14 cellular contexts compared by ENCODE assay signal in the genomic region with DNA sequence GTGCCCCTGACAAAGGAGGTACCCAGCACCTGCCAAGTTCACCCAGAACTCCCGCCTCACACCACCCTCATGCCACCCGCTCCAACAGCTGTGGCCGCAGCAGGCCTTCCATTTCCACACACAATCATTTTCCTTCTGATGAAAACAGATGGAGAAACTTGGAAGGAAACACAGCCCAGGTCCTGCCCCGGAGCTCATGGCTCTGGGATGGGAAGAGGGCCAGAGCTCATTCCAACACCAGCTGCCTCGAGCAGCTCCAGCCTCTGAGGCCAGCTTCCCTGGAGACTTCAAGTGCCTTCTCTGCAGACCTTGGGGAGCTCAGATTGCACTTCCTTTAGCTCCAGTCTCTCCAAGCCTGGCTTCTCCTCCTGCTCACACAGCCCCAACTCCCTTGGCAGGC. TPM values are rescaled to one million over a fixed set of nuclear protein-coding genes. Genes with fewer than 3 reads are reported as not detected.
DNase-seq lines count a peak whose midpoint lies in the region; ATAC-seq and TF ChIP-seq lines count a peak whose summit lies in the region.
"Had no signal": no experiment of that assay in that cellular context is flagged by ENCODE, and none has a peak within 500 bp of the region (broad histone marks: within the 10 kb centered on the region; RNA-seq: fewer than 3 reads in every experiment).

No MANE protein-coding gene starts in this region.

- H3K4me1 ChIP-seq in psoas muscle = no peaks in the 10 kb centered on the region
- H3K4me1 ChIP-seq in MM.1S (ENCODE audit: low read length) = no peaks in the 10 kb centered on the region

- H3K36me3 ChIP-seq in psoas muscle (ENCODE audit: insufficient read depth in 1 of 2, low read depth in 1 of 2) (no peaks in the 10 kb centered on the region), MM.1S (replicated peaks; ENCODE audit: insufficient read depth, low read length) (no peaks in the 10 kb centered on the region)
- H3K36me3 ChIP-seq: neutrophil had no signal

- no peaks in the 10 kb centered on the region for H3K79me2 ChIP-seq in MM.1S (ENCODE audit: low read length)

- no peak overlapping the region for H2AFZ ChIP-seq in MM.1S (ENCODE audit: low read length)

- no peak overlapping the region for H3K4me2 ChIP-seq in MM.1S (ENCODE audit: low read depth, low read length)

- TF ChIP-seq CTCF in fibroblast of the aortic adventitia (IDR thresholded peaks at IDR 0.05; ENCODE audit: insufficient read depth, low read length) (no peak), psoas muscle (IDR thresholded peaks at IDR 0.05) (no peak), MM.1S (IDR thresholded peaks at IDR 0.05; ENCODE audit: low read length) (no peak)

- H3K27me3 ChIP-seq in psoas muscle (ENCODE audit: insufficient read depth in 3 of 3, low read length in 2 of 3) (peaks cover 0 to 7% (median 5%) of the 10 kb centered on the region in 3 donors), MM.1S (replicated peaks; ENCODE audit: insufficient read depth, low read length) (no peaks in the 10 kb centered on the region)
- H3K27me3 ChIP-seq: neutrophil had no signal

- no peak overlapping the region for H3K9ac ChIP-seq in MM.1S (ENCODE audit: low read length)

- H3K9me3 ChIP-seq in psoas muscle = no peaks in the 10 kb centered on the region
- H3K9me3 ChIP-seq in MM.1S (replicated peaks; ENCODE audit: insufficient read depth, low read length) = no peaks in the 10 kb centered on the region
- H3K9me3 ChIP-seq: neutrophil had no signal

- intact Hi-C loops in psoas muscle (cut with DNase I) = no loop called here

- DNase-seq in DMS 273 treated with DMSO at 0.1 percent for 48 hours (lab: John Stamatoyannopoulos, UW) (peak; percentile 97), NCI-H2196 treated with DMSO at 0.1 percent for 48 hours (lab: John Stamatoyannopoulos, UW; ENCODE audit: unreplicated experiment) (peak; percentile 42), fibroblast of the aortic adventitia (ENCODE audit: low read depth) (peak; percentile 6), psoas muscle (peak; percentile 28 to 79), COR-L47 (lab: John Stamatoyannopoulos, UW) (no peak), NOMO-1 treated with DMSO at 0.1 percent for 48 hours (lab: John Stamatoyannopoulos, UW; ENCODE audit: unreplicated experiment) (no peak), MM.1S (no peak)
- DNase-seq: activated CD8-positive, alpha-beta memory T cell treated with anti-CD3 and anti-CD28 coated beads, Interleukin-2, amount 10 ng/mL, durations not matched to agents 7 days and 5 days; activated naive CD8-positive, alpha-beta T cell treated with anti-CD3 and anti-CD28 coated beads for 36 hours; dermis blood vessel endothelial cell; foreskin melanocyte had no signal

- no peaks in the 10 kb centered on the region for H4K20me1 ChIP-seq in MM.1S (ENCODE audit: insufficient read depth, low read length)

- H3K27ac ChIP-seq in psoas muscle (no peak overlapping the region), MM.1S (ENCODE audit: low read length) (no peak overlapping the region)
- H3K27ac ChIP-seq: neutrophil had no signal

- H3K4me3 ChIP-seq in fibroblast of the aortic adventitia (ENCODE audit: low read depth, low read length) (no peak overlapping the region), psoas muscle (no peak overlapping the region), MM.1S (ENCODE audit: low read length) (no peak overlapping the region)

- peak in 3 of 4 donors; percentile 34 to 66 (median 51) for ATAC-seq in psoas muscle
- ATAC-seq in HG03469 (IDR thresholded peaks at IDR 0.05; ENCODE audit: unreplicated experiment) = no peak
- ATAC-seq: activated CD8-positive, alpha-beta memory T cell treated with anti-CD3 and anti-CD28 coated beads, Interleukin-2, amount 10 ng/mL, durations not matched to agents 7 days and 5 days; stimulated activated effector memory CD8-positive, alpha-beta T cell treated with anti-CD3 and anti-CD28 coated beads, Interleukin-12 subunit alpha, Interleukin-12 subunit beta, amount 100 ng/mL, for 72 hours had no signal

- no peaks in the 10 kb centered on the region for H3K9me2 ChIP-seq in MM.1S (replicated peaks; ENCODE audit: insufficient read depth, low read length)

- H3F3A ChIP-seq in MM.1S (ENCODE audit: insufficient read depth, low read length) = no peaks in the 10 kb centered on the region

- 14 to 20% (median 14%) methylated on average over 5 of the region's 5 CpGs for WGBS in psoas muscle, 3 donors

RNA-seq across cellular contexts. Expression of gene CMKLR1, which starts 55.1 kb away (rescaled TPM):
- total RNA-seq in fibroblast of the aortic adventitia (ENCODE audit: low replicate concordance) (0.54 TPM in 1 of 2 replicates, not detected in the other), psoas muscle (1 to 10 TPM; 4.4 to 7.0 (median 5.1) TPM)
- polyA plus RNA-seq in psoas muscle = 1 to 10 TPM in 1 of 3 donors, under 1 TPM in 2; 0.94 to 2.4 (median 0.98) TPM
- total RNA-seq: activated CD8-positive, alpha-beta memory T cell treated with anti-CD3 and anti-CD28 coated beads, Interleukin-2, amount 10 ng/mL, durations not matched to agents 7 days and 5 days; activated naive CD8-positive, alpha-beta T cell treated with anti-CD3 and anti-CD28 coated beads for 36 hours had no signal

Comparison
In these comparisons a context has a peak if more than half of its experiments do, and no peak if none do; other contexts are left out.
1. DNase-seq: peak in DMS 273 treated with DMSO at 0.1 percent for 48 hours (single experiment), NCI-H2196 treated with DMSO at 0.1 percent for 48 hours (single experiment), fibroblast of the aortic adventitia (single experiment) and psoas muscle (2 of 2); none in COR-L47 (single experiment), NOMO-1 treated with DMSO at 0.1 percent for 48 hours (single experiment) and MM.1S (single experiment).